In genomic region chr19:13899393-13899792, GRCh38 we compare ENCODE assay signal across 2 cellular contexts.
TF ChIP-seq lines count a peak whose summit lies in the region.

No MANE protein-coding gene starts in this region.

TF ChIP-seq in WTC11, 78 proteins besides CTCF, POLR2A, EP300 and RAD21 (continued from another document):
- TF ChIP-seq E2F4 (CRISPR knock-in tag; IDR thresholded peaks at IDR 0.05; ENCODE audit: borderline replicate concordance, low read depth) (no peak), MYBL2 (CRISPR knock-in tag; IDR thresholded peaks at IDR 0.05) (no peak), GTF2I (CRISPR knock-in tag; conservative IDR thresholded peaks at IDR 0.05) (no peak), ESRRA (CRISPR knock-in tag; IDR thresholded peaks at IDR 0.05; ENCODE audit: borderline replicate concordance) (no peak), ZNF232 (CRISPR knock-in tag; IDR thresholded peaks at IDR 0.05) (no peak), OVOL2 (CRISPR knock-in tag; IDR thresholded peaks at IDR 0.05; ENCODE audit: borderline replicate concordance) (no peak), ZNF396 (CRISPR knock-in tag; IDR thresholded peaks at IDR 0.05; ENCODE audit: borderline replicate concordance) (no peak)

TF ChIP-seq in liver, 16 proteins besides CTCF, POLR2A, EP300 and RAD21 (continued from another document):
- TF ChIP-seq JUND (IDR thresholded peaks at IDR 0.05) = no peak
- no peak for TF ChIP-seq HNF4G (IDR thresholded peaks at IDR 0.05)
- no peak for TF ChIP-seq YY1 (IDR thresholded peaks at IDR 0.05)
- no peak for TF ChIP-seq FOXA2 (IDR thresholded peaks at IDR 0.05)
- no peak for TF ChIP-seq FOXA1 (IDR thresholded peaks at IDR 0.05)
- TF ChIP-seq TAF1 (conservative IDR thresholded peaks at IDR 0.05) = no peak
- TF ChIP-seq NR2F2 (IDR thresholded peaks at IDR 0.05) = no peak
- TF ChIP-seq SP1 (IDR thresholded peaks at IDR 0.05) = peak; percentile 76
- TF ChIP-seq RXRA (IDR thresholded peaks at IDR 0.05) = peak; percentile 21 to 50
TF ChIP-seq in liver: peak in this region for 3.
